Comparison of ENCODE assay signal across 25 cellular contexts in genomic region chr2:105690566-105690965, GRCh38. TPM values are rescaled to one million over a fixed set of nuclear protein-coding genes. Genes with fewer than 3 reads are reported as not detected.
DNase-seq lines count a peak whose midpoint lies in the region; ATAC-seq, FAIRE-seq and TF ChIP-seq lines count a peak whose summit lies in the region.
"Had no signal": no experiment of that assay in that cellular context is flagged by ENCODE, and none has a peak within 500 bp of the region (broad histone marks: within the 10 kb centered on the region; RNA-seq: fewer than 3 reads in every experiment).

No MANE protein-coding gene starts in this region.

- TF ChIP-seq CTCF in activated CD8-positive, alpha-beta T cell treated with anti-CD3 and anti-CD28 coated beads for 36 hours (IDR thresholded peaks at IDR 0.05): no peak

- POLR2A ChIA-PET in activated CD8-positive, alpha-beta T cell treated with anti-CD3 and anti-CD28 coated beads, Interleukin-2, amount 10 ng/mL, durations not matched to agents 7 days and 5 days (lab: Charles Lee): no interaction called here
- POLR2A ChIA-PET in activated CD8-positive, alpha-beta T cell treated with anti-CD3 and anti-CD28 coated beads for 36 hours (lab: Charles Lee): no interaction called here

- intact Hi-C loops in activated CD8-positive, alpha-beta T cell treated with anti-CD3 and anti-CD28 coated beads for 36 hours (cut with micrococcal nuclease): no loop called here

- no peaks in the 10 kb centered on the region for H3K9me3 Mint-ChIP-seq in activated CD8-positive, alpha-beta T cell treated with anti-CD3 and anti-CD28 coated beads, Interleukin-2, amount 10 ng/mL, durations not matched to agents 7 days and 5 days (ENCODE audit: insufficient read depth)
- H3K9me3 Mint-ChIP-seq in activated CD8-positive, alpha-beta T cell treated with anti-CD3 and anti-CD28 coated beads for 36 hours: no peaks in the 10 kb centered on the region
- peaks cover 2 to 5% of the 10 kb centered on the region in 2 donors for H3K9me3 Mint-ChIP-seq in activated T-cell treated with anti-CD3 and anti-CD28 coated beads, Interleukin-2, amount 50 U/mL, for 72 hours

- H3K27me3 Mint-ChIP-seq in activated CD8-positive, alpha-beta T cell treated with anti-CD3 and anti-CD28 coated beads, Interleukin-2, amount 10 ng/mL, durations not matched to agents 7 days and 5 days (ENCODE audit: low read depth): no peaks in the 10 kb centered on the region
- H3K27me3 Mint-ChIP-seq in activated CD8-positive, alpha-beta T cell treated with anti-CD3 and anti-CD28 coated beads for 36 hours: no peaks in the 10 kb centered on the region
- H3K27me3 Mint-ChIP-seq in activated T-cell treated with anti-CD3 and anti-CD28 coated beads, Interleukin-2, amount 50 U/mL, for 72 hours (ENCODE audit: low read depth): no peaks in the 10 kb centered on the region
- H3K27me3 Mint-ChIP-seq: CD4-positive, alpha-beta memory T cell; CD4-positive, CD25-positive, alpha-beta regulatory T cell had no signal

- H3K4me1 Mint-ChIP-seq in activated CD8-positive, alpha-beta T cell treated with anti-CD3 and anti-CD28 coated beads, Interleukin-2, amount 10 ng/mL, durations not matched to agents 7 days and 5 days (ENCODE audit: low read depth): no peaks in the 10 kb centered on the region
- no peaks in the 10 kb centered on the region for H3K4me1 Mint-ChIP-seq in activated CD8-positive, alpha-beta T cell treated with anti-CD3 and anti-CD28 coated beads for 36 hours (ENCODE audit: low read depth)
- H3K4me1 Mint-ChIP-seq in activated T-cell treated with anti-CD3 and anti-CD28 coated beads, Interleukin-2, amount 50 U/mL, for 72 hours (ENCODE audit: low read depth): no peaks in the 10 kb centered on the region
- H3K4me1 Mint-ChIP-seq: CD14-positive monocyte had no signal

- ATAC-seq in activated CD8-positive, alpha-beta T cell treated with anti-CD3 and anti-CD28 coated beads, Interleukin-2, amount 10 ng/mL, durations not matched to agents 7 days and 5 days: no peak
- ATAC-seq in activated CD8-positive, alpha-beta T cell treated with anti-CD3 and anti-CD28 coated beads for 36 hours: no peak
- no peak for ATAC-seq in activated T-cell treated with anti-CD3 and anti-CD28 coated beads, Interleukin-2, amount 50 U/mL, for 72 hours (replicated peaks in 1 of 2)
- ATAC-seq: A549 had no signal

- CTCF ChIA-PET in activated CD8-positive, alpha-beta T cell treated with anti-CD3 and anti-CD28 coated beads, Interleukin-2, amount 10 ng/mL, durations not matched to agents 7 days and 5 days (lab: Charles Lee): no interaction called here
- CTCF ChIA-PET in activated CD8-positive, alpha-beta T cell treated with anti-CD3 and anti-CD28 coated beads for 36 hours (lab: Charles Lee): no interaction called here

- no peak for TF ChIP-seq POLR2A in GM12892 (IDR thresholded peaks at IDR 0.05; ENCODE audit: low read depth, low read length)

- peak; percentile 9 for DNase-seq in activated CD8-positive, alpha-beta T cell treated with anti-CD3 and anti-CD28 coated beads, Interleukin-2, amount 10 ng/mL, durations not matched to agents 7 days and 5 days
- no peak for DNase-seq in activated CD8-positive, alpha-beta T cell treated with anti-CD3 and anti-CD28 coated beads for 36 hours
- peak; percentile 56 for DNase-seq in cerebellar cortex (ENCODE audit: low spot score)
- peak; percentile 61 for DNase-seq in cerebellum (ENCODE audit: low spot score)
- peak; percentile 2 for DNase-seq in mucosa of gallbladder (ENCODE audit: low spot score)
- DNase-seq in AML-193 (lab: John Stamatoyannopoulos, UW): no peak
- DNase-seq in GM12892 (ENCODE audit: insufficient read length): no peak
- no peak for DNase-seq in activated T-cell treated with anti-CD3 and anti-CD28 coated beads, Interleukin-2, amount 50 U/mL, for 72 hours
- DNase-seq: BE2C; CD4-positive, alpha-beta memory T cell; CD4-positive, CD25-positive, alpha-beta regulatory T cell; CD8-positive, alpha-beta memory T cell; COR-L47; DMS 273 treated with DMSO at 0.1 percent for 48 hours; DMS153; DMS53; DMS79; DND-41; EL; GF-D8 had no signal

- H3K4me3 Mint-ChIP-seq in activated CD8-positive, alpha-beta T cell treated with anti-CD3 and anti-CD28 coated beads, Interleukin-2, amount 10 ng/mL, durations not matched to agents 7 days and 5 days: no peak overlapping the region
- no peak overlapping the region for H3K4me3 Mint-ChIP-seq in activated CD8-positive, alpha-beta T cell treated with anti-CD3 and anti-CD28 coated beads for 36 hours
- H3K4me3 Mint-ChIP-seq in activated T-cell treated with anti-CD3 and anti-CD28 coated beads, Interleukin-2, amount 50 U/mL, for 72 hours: no peak overlapping the region
- H3K4me3 Mint-ChIP-seq: CD14-positive monocyte; CD4-positive, alpha-beta memory T cell; CD4-positive, CD25-positive, alpha-beta regulatory T cell; CD8-positive, alpha-beta memory T cell had no signal

- H3K27ac Mint-ChIP-seq in activated CD8-positive, alpha-beta T cell treated with anti-CD3 and anti-CD28 coated beads, Interleukin-2, amount 10 ng/mL, durations not matched to agents 7 days and 5 days: no peak overlapping the region
- no peak overlapping the region for H3K27ac Mint-ChIP-seq in activated CD8-positive, alpha-beta T cell treated with anti-CD3 and anti-CD28 coated beads for 36 hours
- no peak overlapping the region for H3K27ac Mint-ChIP-seq in activated T-cell treated with anti-CD3 and anti-CD28 coated beads, Interleukin-2, amount 50 U/mL, for 72 hours
- H3K27ac Mint-ChIP-seq: CD14-positive monocyte; CD4-positive, CD25-positive, alpha-beta regulatory T cell had no signal

- H3K36me3 Mint-ChIP-seq in activated CD8-positive, alpha-beta T cell treated with anti-CD3 and anti-CD28 coated beads, Interleukin-2, amount 10 ng/mL, durations not matched to agents 7 days and 5 days (ENCODE audit: low read depth): no peaks in the 10 kb centered on the region
- H3K36me3 Mint-ChIP-seq in activated CD8-positive, alpha-beta T cell treated with anti-CD3 and anti-CD28 coated beads for 36 hours (ENCODE audit: low read depth): no peaks in the 10 kb centered on the region
- H3K36me3 Mint-ChIP-seq in activated T-cell treated with anti-CD3 and anti-CD28 coated beads, Interleukin-2, amount 50 U/mL, for 72 hours (ENCODE audit: insufficient read depth in 2 of 2): no peaks in the 10 kb centered on the region
- H3K36me3 Mint-ChIP-seq: CD14-positive monocyte; CD4-positive, alpha-beta memory T cell; CD4-positive, CD25-positive, alpha-beta regulatory T cell had no signal

- no peak for FAIRE-seq in GM12892 (lab: Jason Lieb, UNC)
- FAIRE-seq: A549, G401.6, GM12891, GM18507 had no signal

RNA-seq across cellular contexts. Expression of gene NCK2, which starts 54.1 kb away (rescaled TPM):
- total RNA-seq in activated CD8-positive, alpha-beta T cell treated with anti-CD3 and anti-CD28 coated beads, Interleukin-2, amount 10 ng/mL, durations not matched to agents 7 days and 5 days: 10 to 100 TPM; 60.7 to 61.3 TPM
- total RNA-seq in activated CD8-positive, alpha-beta T cell treated with anti-CD3 and anti-CD28 coated beads for 36 hours: 10 to 100 TPM; 68.3 to 69.7 TPM
- total RNA-seq in cerebellum (38.6 TPM), mucosa of gallbladder (160 TPM)
- 26.4 TPM for polyA plus RNA-seq in GM12892 (2012; ENCODE audit: missing spikeins)
- total RNA-seq in activated T-cell treated with anti-CD3 and anti-CD28 coated beads, Interleukin-2, amount 50 U/mL, for 72 hours: 100 to 1,000 TPM; 159 to 161 TPM

Comparison
In these comparisons a context has a peak if more than half of its experiments do, and no peak if none do; other contexts are left out.
1. DNase-seq: peak in activated CD8-positive, alpha-beta T cell treated with anti-CD3 and anti-CD28 coated beads, Interleukin-2, amount 10 ng/mL, durations not matched to agents 7 days and 5 days (single experiment), cerebellar cortex (single experiment), cerebellum (single experiment) and mucosa of gallbladder (single experiment); none in activated CD8-positive, alpha-beta T cell treated with anti-CD3 and anti-CD28 coated beads for 36 hours (single experiment), AML-193 (0 of 2), GM12892 (single experiment) and activated T-cell treated with anti-CD3 and anti-CD28 coated beads, Interleukin-2, amount 50 U/mL, for 72 hours (0 of 2).